In the genomic region with DNA sequence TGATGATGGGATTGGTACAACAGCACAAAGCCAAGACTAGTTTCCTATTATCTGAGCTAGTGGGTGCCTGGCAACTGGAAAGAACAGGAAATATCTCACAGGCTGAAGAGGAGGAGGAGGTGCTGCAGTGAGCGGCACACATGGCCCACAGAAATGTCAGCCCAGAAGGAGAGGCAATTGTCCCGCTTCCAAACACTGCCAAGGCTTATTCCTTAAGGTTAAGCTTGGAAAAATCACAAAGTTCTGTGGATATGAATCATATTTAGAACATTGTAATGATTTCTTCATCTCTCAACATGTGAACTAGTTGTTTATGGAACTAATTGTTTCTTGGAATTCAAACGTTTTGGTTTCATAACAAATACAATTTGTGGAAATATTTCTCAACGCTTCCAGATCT, we compare ENCODE assay signal across 15 cellular contexts.
DNase-seq lines count a peak whose midpoint lies in the region; ATAC-seq and TF ChIP-seq lines count a peak whose summit lies in the region.
"Had no signal": no experiment of that assay in that cellular context is flagged by ENCODE, and none has a peak within 500 bp of the region (broad histone marks: within the 10 kb centered on the region; RNA-seq: fewer than 3 reads in every experiment).

No MANE protein-coding gene starts in this region.

- no peaks in the 10 kb centered on the region for H3F3A ChIP-seq in smooth muscle cell (ENCODE audit: low read depth)

- H3K27ac ChIP-seq in left lung (no peak overlapping the region), smooth muscle cell (ENCODE audit: low read depth) (no peak overlapping the region), spleen (no peak overlapping the region)

- H3K4me3 ChIP-seq in cardiac fibroblast (replicated peaks in 1 of 2; ENCODE audit: low read depth in 2 of 2, low read length in 2 of 2), result no peak overlapping the region
- no peak overlapping the region for H3K4me3 ChIP-seq in left lung
- no peak overlapping the region for H3K4me3 ChIP-seq in smooth muscle cell
- H3K4me3 ChIP-seq in spleen, result no peak overlapping the region

- WGBS in smooth muscle cell (ENCODE audit: low lambda C conversion rate), result 72% methylated on average over 4 of the region's 4 CpGs
- WGBS in spleen, 5 donors, result 38 to 54% (median 44%) methylated on average over 4 of the region's 4 CpGs

- H3K9me3 ChIP-seq in left lung (no peaks in the 10 kb centered on the region), smooth muscle cell (replicated peaks; ENCODE audit: low read depth) (no peaks in the 10 kb centered on the region), spleen (no peaks in the 10 kb centered on the region)

- intact Hi-C loops in left lung (cut with DNase I), result no loop called here
- intact Hi-C loops in spleen (cut with DNase I; ENCODE audit: low total_unique reads), result no loop called here

- H3K36me3 ChIP-seq in left lung (no peaks in the 10 kb centered on the region), smooth muscle cell (ENCODE audit: low read depth) (no peaks in the 10 kb centered on the region), spleen (no peaks in the 10 kb centered on the region)

- H3K4me1 ChIP-seq in left lung, result no peaks in the 10 kb centered on the region
- no peaks in the 10 kb centered on the region for H3K4me1 ChIP-seq in smooth muscle cell (ENCODE audit: low read depth)
- no peaks in the 10 kb centered on the region for H3K4me1 ChIP-seq in spleen

- ATAC-seq in left lung (peak; percentile 33), GM21717 (IDR thresholded peaks at IDR 0.05; ENCODE audit: unreplicated experiment) (no peak)
- ATAC-seq: activated T-cell treated with anti-CD3 and anti-CD28 coated beads, Interleukin-2, amount 50 U/mL, for 72 hours had no signal

- no peak for TF ChIP-seq CTCF in cardiac fibroblast (IDR thresholded peaks at IDR 0.05; ENCODE audit: low read depth, low read length)
- no peak for TF ChIP-seq CTCF in left lung (IDR thresholded peaks at IDR 0.05)
- TF ChIP-seq CTCF in smooth muscle cell (IDR thresholded peaks at IDR 0.05; ENCODE audit: borderline replicate concordance, insufficient read depth, poor library complexity, severe bottlenecking), result no peak
- no peak for TF ChIP-seq CTCF in spleen (IDR thresholded peaks at IDR 0.05 in 8 of 11, conservative IDR thresholded peaks at IDR 0.05 in 3 of 11)

- no peaks in the 10 kb centered on the region for H4K20me1 ChIP-seq in smooth muscle cell (ENCODE audit: low read depth)

- H2AFZ ChIP-seq in smooth muscle cell (ENCODE audit: low read depth), result peak overlapping the region; percentile 40

- no peak overlapping the region for H3K4me2 ChIP-seq in smooth muscle cell

- no peak overlapping the region for H3K9ac ChIP-seq in smooth muscle cell (ENCODE audit: low read depth)

- H3K27me3 ChIP-seq in left lung (no peaks in the 10 kb centered on the region), smooth muscle cell (ENCODE audit: low read depth) (no peaks in the 10 kb centered on the region), spleen (replicated peaks in 1 of 7) (no peaks in the 10 kb centered on the region)

- no peaks in the 10 kb centered on the region for H3K79me2 ChIP-seq in smooth muscle cell (ENCODE audit: low read depth)

- DNase-seq in EL (peak; percentile 38), cardiac fibroblast (ENCODE audit: low read depth in 2 of 2) (peak; percentile 78 to 87), left lung (no peak), smooth muscle cell (lab: John Stamatoyannopoulos, UW; ENCODE audit: unreplicated experiment) (no peak), KG1 (lab: John Stamatoyannopoulos, UW) (no peak), NCI-H1048 (lab: John Stamatoyannopoulos, UW) (no peak), spleen (no peak)
- DNase-seq: activated CD4-positive, alpha-beta T cell treated with anti-CD3 and anti-CD28 coated beads, Interleukin-2, amount 10 ng/mL, durations not matched to agents 7 days and 5 days; activated T-cell treated with anti-CD3 and anti-CD28 coated beads, Interleukin-2, amount 50 U/mL, for 72 hours; CD4-positive, CD25-positive, alpha-beta regulatory T cell; NCI-H2227 treated with DMSO at 0.1 percent for 48 hours; stimulated activated CD4-positive, alpha-beta T cell treated with anti-CD3 and anti-CD28 coated beads, Interleukin-4, amount 100 ng/mL, for 1 hour; stimulated activated naive CD4-positive, alpha-beta T cell; T-helper 1 cell had no signal

- TF ChIP-seq POLR2A in spleen (IDR thresholded peaks at IDR 0.05), result no peak

Comparison
In these comparisons a context has a peak if more than half of its experiments do, and no peak if none do; other contexts are left out.
1. DNase-seq: peak in EL (single experiment) and cardiac fibroblast (2 of 2); none in left lung (0 of 2), smooth muscle cell (single experiment), KG1 (single experiment), NCI-H1048 (single experiment) and spleen (single experiment).